Comparison of ENCODE assay signal across 17 cellular contexts in the genomic region with DNA sequence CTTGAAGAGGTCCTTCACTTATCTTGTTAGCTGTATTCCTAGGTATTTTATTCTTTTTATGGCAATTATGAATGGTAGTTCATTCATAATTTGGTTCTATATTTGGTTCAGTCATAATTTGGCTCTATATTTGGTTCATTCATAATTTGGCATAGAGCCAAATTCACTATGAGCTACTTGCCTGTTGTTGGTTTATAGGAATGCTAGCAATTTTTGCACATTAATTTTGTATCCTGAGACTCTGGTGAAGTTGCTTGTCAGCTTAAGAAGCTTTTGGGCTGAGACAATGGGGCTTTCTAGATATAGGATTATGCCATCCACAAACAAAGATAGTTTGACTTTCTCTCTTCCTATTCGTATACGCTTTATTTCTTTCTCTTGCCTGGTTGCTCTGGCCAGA.
"Had no signal": no experiment of that assay in that cellular context is flagged by ENCODE, and none has a peak within 500 bp of the region (broad histone marks: within the 10 kb centered on the region; RNA-seq: fewer than 3 reads in every experiment).

No MANE protein-coding gene starts in this region.

- H3K27ac ChIP-seq: brain microvascular endothelial cell, esophagus muscularis mucosa, gastroesophageal sphincter, lower lobe of right lung, neutrophil, thyroid gland, uterus had no signal

- H3K9me3 Mint-ChIP-seq: activated CD4-positive, alpha-beta T cell treated with anti-CD3 and anti-CD28 coated beads, Interleukin-2, amount 10 ng/mL, durations not matched to agents 7 days and 5 days; activated T-helper 2 cell treated with anti-CD3 and anti-CD28 coated beads, Interferon-gamma antibody, Interleukin-2, Interleukin-4, amounts not matched to agents 10 μg/mL and 5 μg/mL and 100 μg/mL, durations not matched to agents 14 hours and 24 hours and 36 hours had no signal

- H3K27ac Mint-ChIP-seq: activated CD4-positive, alpha-beta T cell treated with anti-CD3 and anti-CD28 coated beads, Interleukin-2, amount 10 ng/mL, durations not matched to agents 7 days and 5 days; activated T-helper 2 cell treated with anti-CD3 and anti-CD28 coated beads, Interferon-gamma antibody, Interleukin-2, Interleukin-4, amounts not matched to agents 10 μg/mL and 5 μg/mL and 100 μg/mL, durations not matched to agents 14 hours and 24 hours and 36 hours; naive thymus-derived CD4-positive, alpha-beta T cell; stimulated activated effector memory CD8-positive, alpha-beta T cell treated with anti-CD3 and anti-CD28 coated beads, Interleukin-12 subunit alpha, Interleukin-12 subunit beta, amount 100 ng/mL, for 72 hours had no signal

- H3K4me3 ChIP-seq: esophagus muscularis mucosa, gastroesophageal sphincter, lower lobe of right lung, smooth muscle cell, thyroid gland, uterus had no signal

- DNase-seq: activated CD4-positive, alpha-beta T cell treated with anti-CD3 and anti-CD28 coated beads, Interleukin-2, amount 10 ng/mL, durations not matched to agents 7 days and 5 days; activated CD4-positive, CD25-positive, alpha-beta regulatory T cell; activated naive CD4-positive, alpha-beta T cell treated with anti-CD3 and anti-CD28 coated beads, Interleukin-2, amount 50 U/mL, for 16 hours; amniotic stem cell; brain microvascular endothelial cell; lower lobe of right lung; midbrain; naive thymus-derived CD4-positive, alpha-beta T cell; retina; thyroid gland; uterus had no signal

- H3K36me3 ChIP-seq: brain microvascular endothelial cell, esophagus muscularis mucosa, gastroesophageal sphincter, lower lobe of right lung, neutrophil, thyroid gland, uterus had no signal

- H3K4me1 ChIP-seq: gastroesophageal sphincter, lower lobe of right lung, thyroid gland, uterus had no signal

- H3K27me3 ChIP-seq: brain microvascular endothelial cell, esophagus muscularis mucosa, gastroesophageal sphincter, neutrophil, thyroid gland, uterus had no signal

- H3K9me3 ChIP-seq: esophagus muscularis mucosa, gastroesophageal sphincter, lower lobe of right lung, neutrophil, thyroid gland, uterus had no signal

- H3K4me2 ChIP-seq: smooth muscle cell had no signal

- ATAC-seq: gastroesophageal sphincter; lower lobe of right lung; naive thymus-derived CD4-positive, alpha-beta T cell; stimulated activated effector memory CD8-positive, alpha-beta T cell treated with anti-CD3 and anti-CD28 coated beads, Interleukin-12 subunit alpha, Interleukin-12 subunit beta, amount 100 ng/mL, for 72 hours had no signal

- H3K27me3 Mint-ChIP-seq: activated CD4-positive, alpha-beta T cell treated with anti-CD3 and anti-CD28 coated beads, Interleukin-2, amount 10 ng/mL, durations not matched to agents 7 days and 5 days; naive thymus-derived CD4-positive, alpha-beta T cell had no signal

- H3K4me1 Mint-ChIP-seq: activated CD4-positive, alpha-beta T cell treated with anti-CD3 and anti-CD28 coated beads, Interleukin-2, amount 10 ng/mL, durations not matched to agents 7 days and 5 days; naive thymus-derived CD4-positive, alpha-beta T cell; stimulated activated effector memory CD8-positive, alpha-beta T cell treated with anti-CD3 and anti-CD28 coated beads, Interleukin-12 subunit alpha, Interleukin-12 subunit beta, amount 100 ng/mL, for 72 hours had no signal

- H3K36me3 Mint-ChIP-seq: naive thymus-derived CD4-positive, alpha-beta T cell; stimulated activated effector memory CD8-positive, alpha-beta T cell treated with anti-CD3 and anti-CD28 coated beads, Interleukin-12 subunit alpha, Interleukin-12 subunit beta, amount 100 ng/mL, for 72 hours had no signal

- H3K4me3 Mint-ChIP-seq: activated CD4-positive, alpha-beta T cell treated with anti-CD3 and anti-CD28 coated beads, Interleukin-2, amount 10 ng/mL, durations not matched to agents 7 days and 5 days; naive thymus-derived CD4-positive, alpha-beta T cell; stimulated activated effector memory CD8-positive, alpha-beta T cell treated with anti-CD3 and anti-CD28 coated beads, Interleukin-12 subunit alpha, Interleukin-12 subunit beta, amount 100 ng/mL, for 72 hours had no signal
